Comparison of ENCODE assay signal across 1 cellular context in the genomic region with DNA sequence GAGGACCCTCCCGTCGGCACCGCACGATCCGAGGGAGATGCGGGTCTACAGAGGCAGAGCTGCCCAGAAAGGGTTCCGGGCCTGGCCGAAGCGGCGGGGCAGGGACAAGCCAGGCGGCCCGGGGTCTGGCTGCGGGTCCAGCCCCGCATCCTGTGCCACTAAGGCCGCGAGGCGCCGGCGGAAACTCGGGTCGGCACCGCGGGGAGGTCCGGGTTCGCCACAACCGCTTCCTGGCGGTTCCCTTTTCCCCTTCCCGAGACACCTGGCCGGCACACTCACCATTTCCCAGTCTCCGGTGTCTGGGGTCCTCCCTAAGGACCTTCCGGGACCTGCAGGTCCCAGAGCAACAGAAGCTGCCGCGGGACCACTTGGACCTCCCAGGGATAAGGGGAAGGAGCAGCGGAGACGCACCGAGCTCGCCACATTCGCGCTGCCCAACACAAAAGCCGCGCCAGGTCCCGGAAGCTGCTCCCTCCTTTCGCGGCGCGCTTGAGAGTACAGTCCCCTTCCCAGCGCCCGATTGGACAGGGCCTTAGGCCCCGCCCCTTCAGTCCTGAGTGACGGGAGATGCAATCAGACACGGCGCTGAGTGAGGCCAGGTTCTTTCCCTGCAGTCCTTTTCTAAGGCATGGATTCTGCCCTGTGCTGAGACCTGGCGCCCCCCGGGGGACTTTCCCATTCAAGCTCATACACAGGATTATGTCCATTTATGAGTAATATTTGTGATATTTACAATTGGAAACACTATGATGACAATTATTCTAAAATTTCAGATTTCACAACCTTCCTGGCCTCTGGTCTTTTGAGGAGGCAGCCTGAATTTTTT.
TF ChIP-seq lines count a peak whose summit lies in the region.

ZNF670 (minus strand) TSS at position 497 of the 826 bp plus-strand sequence; CDS start at position 282, 215 bp downstream.

TF ChIP-seq in SK-N-SH, 30 proteins besides CTCF, POLR2A, EP300 and RAD21 (continued from another document):
- TF ChIP-seq MAX (IDR thresholded peaks at IDR 0.05; ENCODE audit: low read depth) = peak; percentile 69
- TF ChIP-seq, protein P1, sequence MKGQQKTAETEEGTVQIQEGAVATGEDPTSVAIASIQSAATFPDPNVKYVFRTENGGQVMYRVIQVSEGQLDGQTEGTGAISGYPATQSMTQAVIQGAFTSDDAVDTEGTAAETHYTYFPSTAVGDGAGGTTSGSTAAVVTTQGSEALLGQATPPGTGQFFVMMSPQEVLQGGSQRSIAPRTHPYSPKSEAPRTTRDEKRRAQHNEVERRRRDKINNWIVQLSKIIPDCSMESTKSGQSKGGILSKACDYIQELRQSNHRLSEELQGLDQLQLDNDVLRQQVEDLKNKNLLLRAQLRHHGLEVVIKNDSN (IDR thresholded peaks at IDR 0.05; ENCODE audit: borderline replicate concordance, low read depth) = 0 out of 2 replicates have a peak, but pooled peaks have one; percentile 31
- no peak for TF ChIP-seq TEAD4 (IDR thresholded peaks at IDR 0.05; ENCODE audit: borderline replicate concordance, insufficient read depth)
- no peak for TF ChIP-seq MEF2A (IDR thresholded peaks at IDR 0.05; ENCODE audit: borderline replicate concordance, low read depth)
- no peak for TF ChIP-seq EZH2phosphoT487 (IDR thresholded peaks at IDR 0.05; ENCODE audit: borderline replicate concordance, low read depth)
- no peak for TF ChIP-seq YY1 (IDR thresholded peaks at IDR 0.05; ENCODE audit: low read depth)
- peak; percentile 78 for TF ChIP-seq GATA2 (CRISPR knock-in tag; IDR thresholded peaks at IDR 0.05)
- peak; percentile 76 for TF ChIP-seq ELF1 (IDR thresholded peaks at IDR 0.05)
- TF ChIP-seq POLR2AphosphoS5 (IDR thresholded peaks at IDR 0.05; ENCODE audit: low read depth, low read length) = peak; percentile 82
- TF ChIP-seq, protein P2, sequence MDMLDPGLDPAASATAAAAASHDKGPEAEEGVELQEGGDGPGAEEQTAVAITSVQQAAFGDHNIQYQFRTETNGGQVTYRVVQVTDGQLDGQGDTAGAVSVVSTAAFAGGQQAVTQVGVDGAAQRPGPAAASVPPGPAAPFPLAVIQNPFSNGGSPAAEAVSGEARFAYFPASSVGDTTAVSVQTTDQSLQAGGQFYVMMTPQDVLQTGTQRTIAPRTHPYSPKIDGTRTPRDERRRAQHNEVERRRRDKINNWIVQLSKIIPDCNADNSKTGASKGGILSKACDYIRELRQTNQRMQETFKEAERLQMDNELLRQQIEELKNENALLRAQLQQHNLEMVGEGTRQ (IDR thresholded peaks at IDR 0.05; ENCODE audit: borderline replicate concordance, low read depth, low read length) = peak; percentile 32; the same call in 1 of the 2 replicates
- TF ChIP-seq, protein P3, sequence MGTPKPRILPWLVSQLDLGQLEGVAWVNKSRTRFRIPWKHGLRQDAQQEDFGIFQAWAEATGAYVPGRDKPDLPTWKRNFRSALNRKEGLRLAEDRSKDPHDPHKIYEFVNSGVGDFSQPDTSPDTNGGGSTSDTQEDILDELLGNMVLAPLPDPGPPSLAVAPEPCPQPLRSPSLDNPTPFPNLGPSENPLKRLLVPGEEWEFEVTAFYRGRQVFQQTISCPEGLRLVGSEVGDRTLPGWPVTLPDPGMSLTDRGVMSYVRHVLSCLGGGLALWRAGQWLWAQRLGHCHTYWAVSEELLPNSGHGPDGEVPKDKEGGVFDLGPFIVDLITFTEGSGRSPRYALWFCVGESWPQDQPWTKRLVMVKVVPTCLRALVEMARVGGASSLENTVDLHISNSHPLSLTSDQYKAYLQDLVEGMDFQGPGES (IDR thresholded peaks at IDR 0.05; ENCODE audit: low read depth, low read length) = no peak
- no peak for TF ChIP-seq FOSL2 (IDR thresholded peaks at IDR 0.05; ENCODE audit: borderline replicate concordance, low read depth)
- TF ChIP-seq NRF1 (IDR thresholded peaks at IDR 0.05; ENCODE audit: low read depth, low read length) = no peak
- TF ChIP-seq MXI1 (IDR thresholded peaks at IDR 0.05; ENCODE audit: low read depth, low read length) = peak; percentile 77
- TF ChIP-seq, protein P4, sequence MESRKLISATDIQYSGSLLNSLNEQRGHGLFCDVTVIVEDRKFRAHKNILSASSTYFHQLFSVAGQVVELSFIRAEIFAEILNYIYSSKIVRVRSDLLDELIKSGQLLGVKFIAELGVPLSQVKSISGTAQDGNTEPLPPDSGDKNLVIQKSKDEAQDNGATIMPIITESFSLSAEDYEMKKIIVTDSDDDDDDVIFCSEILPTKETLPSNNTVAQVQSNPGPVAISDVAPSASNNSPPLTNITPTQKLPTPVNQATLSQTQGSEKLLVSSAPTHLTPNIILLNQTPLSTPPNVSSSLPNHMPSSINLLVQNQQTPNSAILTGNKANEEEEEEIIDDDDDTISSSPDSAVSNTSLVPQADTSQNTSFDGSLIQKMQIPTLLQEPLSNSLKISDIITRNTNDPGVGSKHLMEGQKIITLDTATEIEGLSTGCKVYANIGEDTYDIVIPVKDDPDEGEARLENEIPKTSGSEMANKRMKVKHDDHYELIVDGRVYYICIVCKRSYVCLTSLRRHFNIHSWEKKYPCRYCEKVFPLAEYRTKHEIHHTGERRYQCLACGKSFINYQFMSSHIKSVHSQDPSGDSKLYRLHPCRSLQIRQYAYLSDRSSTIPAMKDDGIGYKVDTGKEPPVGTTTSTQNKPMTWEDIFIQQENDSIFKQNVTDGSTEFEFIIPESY (IDR thresholded peaks at IDR 0.05; ENCODE audit: borderline replicate concordance, low read depth) = no peak
- TF ChIP-seq FOXM1 (IDR thresholded peaks at IDR 0.05; ENCODE audit: low read depth) = no peak
- TF ChIP-seq RFX5 (IDR thresholded peaks at IDR 0.05; ENCODE audit: low read length) = peak; percentile 37; the same call in 1 of the 2 replicates
- TF ChIP-seq RXRA (IDR thresholded peaks at IDR 0.05; ENCODE audit: borderline replicate concordance, low read depth) = no peak
- peak; percentile 7; the same call in 1 of the 2 replicates for TF ChIP-seq TCF12 (IDR thresholded peaks at IDR 0.05)
- TF ChIP-seq TAF1 (IDR thresholded peaks at IDR 0.05; ENCODE audit: borderline replicate concordance, low read depth, low read length) = peak; percentile 70
- peak; percentile 33; the same call in 1 of the 2 replicates for TF ChIP-seq SMC3 (IDR thresholded peaks at IDR 0.05; ENCODE audit: low read depth, low read length)
- TF ChIP-seq PBX3 (IDR thresholded peaks at IDR 0.05) = peak; percentile 97
